Comparison of ENCODE assay signal across 8 cellular contexts in genomic region chr11:62054484-62055121, GRCh38.
DNase-seq lines count a peak whose midpoint lies in the region; ATAC-seq, FAIRE-seq and TF ChIP-seq lines count a peak whose summit lies in the region.

No MANE protein-coding gene starts in this region.

- no peaks in the 10 kb centered on the region for H3K27me3 ChIP-seq in brain microvascular endothelial cell (replicated peaks)
- H3K27me3 ChIP-seq in psoas muscle (ENCODE audit: insufficient read depth in 3 of 3, low read length in 2 of 3): no peaks in the 10 kb centered on the region

- peak; percentile 71 for DNase-seq in NK-92 treated with Interleukin-12 subunit alpha and Interleukin-12 subunit beta, amount 100 ng/mL, for 24 hours (lab: John Stamatoyannopoulos, UW)
- DNase-seq in NK-92 (lab: John Stamatoyannopoulos, UW; ENCODE audit: unreplicated experiment) (no peak), NB4 (ENCODE audit: low read depth) (peak; percentile 69), brain microvascular endothelial cell (no peak), psoas muscle (no peak), urothelium cell line (ENCODE audit: low spot score) (no peak)

- no peak overlapping the region for H3K27ac ChIP-seq in brain microvascular endothelial cell
- no peak overlapping the region for H3K27ac ChIP-seq in psoas muscle

- no peak for ATAC-seq in psoas muscle
- ATAC-seq in HG02571 (IDR thresholded peaks at IDR 0.05; ENCODE audit: unreplicated experiment): no peak
- ATAC-seq in GM18870 (IDR thresholded peaks at IDR 0.05; ENCODE audit: unreplicated experiment): no peak

- 57 to 65% (median 61%) methylated on average over 8 of the region's 8 CpGs for WGBS in psoas muscle, 3 donors

- H3K4me3 ChIP-seq in NB4 (ENCODE audit: low read depth, low read length) (no peak overlapping the region), brain microvascular endothelial cell (ENCODE audit: low read depth, low read length) (no peak overlapping the region), psoas muscle (no peak overlapping the region)

- H3K4me1 ChIP-seq in psoas muscle: no peaks in the 10 kb centered on the region

- no peak for FAIRE-seq in urothelium cell line (lab: Jason Lieb, UNC)

- TF ChIP-seq CTCF in NB4 (IDR thresholded peaks at IDR 0.05; ENCODE audit: low read depth, low read length): peak; percentile 36
- TF ChIP-seq CTCF in brain microvascular endothelial cell (IDR thresholded peaks at IDR 0.05; ENCODE audit: low read depth, low read length, missing control alignments): peak; percentile 44
- TF ChIP-seq CTCF in psoas muscle (IDR thresholded peaks at IDR 0.05): peak; percentile 34

- in situ Hi-C loops in brain microvascular endothelial cell (cut with HindIII; ENCODE audit: low pct_ligation_motif_present, low sequenced_read_pairs): no loop called here

- no peaks in the 10 kb centered on the region for H3K9me3 ChIP-seq in psoas muscle

- intact Hi-C loops in psoas muscle (cut with DNase I): no loop called here

- H3K36me3 ChIP-seq in brain microvascular endothelial cell (replicated peaks) (no peaks in the 10 kb centered on the region), psoas muscle (ENCODE audit: insufficient read depth in 1 of 2, low read depth in 1 of 2) (no peaks in the 10 kb centered on the region)

- no peak for TF ChIP-seq POLR2A in NB4 (IDR thresholded peaks at IDR 0.05; ENCODE audit: extremely low read depth, insufficient read length)

Comparison
In these comparisons a context has a peak if more than half of its experiments do, and no peak if none do; other contexts are left out.
1. DNase-seq: peak in NK-92 treated with Interleukin-12 subunit alpha and Interleukin-12 subunit beta, amount 100 ng/mL, for 24 hours (single experiment) and NB4 (single experiment); none in NK-92 (single experiment), brain microvascular endothelial cell (single experiment), psoas muscle (0 of 2) and urothelium cell line (single experiment).
2. Peak in every context shown above with its lines, with median percentiles within 50 percentile points of each other: CTCF ChIP-seq.